ENCODE assay signal across 8 cellular contexts in genomic region chr15:74036271-74037170, GRCh38. TPM values are rescaled to one million over a fixed set of nuclear protein-coding genes. Genes with fewer than 3 reads are reported as not detected.
DNase-seq lines count a peak whose midpoint lies in the region; ATAC-seq and TF ChIP-seq lines count a peak whose summit lies in the region.

No MANE protein-coding gene starts in this region.

- WGBS in spleen, 5 donors, result 83 to 89% (median 85%) methylated on average over 21 of the region's 21 CpGs

- no peak overlapping the region for H3K4me3 Mint-ChIP-seq in Calu3 (ENCODE audit: low read depth, unreplicated experiment)

- H3K4me3 ChIP-seq in WI38 (ENCODE audit: low read depth, low read length) (no peak overlapping the region), spleen (no peak overlapping the region), coronary artery (no peak overlapping the region)

- CTCF ChIA-PET in Calu3 (lab: Charles Lee), result interaction anchor here (0.7 to 2.1 kb wide), 6 partner anchors 12 to 147 kb away, joined by 3 to 90 read pairs (median 6); partner anchors contain the start of gene PML

- TF ChIP-seq CTCF in Calu3 (IDR thresholded peaks at IDR 0.05; ENCODE audit: unreplicated experiment) (peak; percentile 72), WI38 (IDR thresholded peaks at IDR 0.05; ENCODE audit: low read depth, low read length) (peak; percentile 55), spleen (IDR thresholded peaks at IDR 0.05 in 8 of 11, conservative IDR thresholded peaks at IDR 0.05 in 3 of 11) (peak in 8 of 11 experiments; percentile 10 to 48 (median 32)), coronary artery (IDR thresholded peaks at IDR 0.05) (no peak)

- intact Hi-C loops in Calu3 (cut with micrococcal nuclease; ENCODE audit: unreplicated experiment), result loop anchor here (1.0 kb wide), 1 partner anchor 63 kb away; no protein-coding TSS in a partner anchor
- intact Hi-C loops in spleen (cut with DNase I; ENCODE audit: low total_unique reads), result loop anchor here (10.0 kb wide), 1 partner anchor 62 kb away; no protein-coding TSS in a partner anchor

- no peak overlapping the region for H3K27ac Mint-ChIP-seq in Calu3 (ENCODE audit: unreplicated experiment)

- no peaks in the 10 kb centered on the region for H3K9me3 Mint-ChIP-seq in Calu3 (ENCODE audit: low read depth, unreplicated experiment)

- no TSS peak for BruUV-seq in Calu3 (replicated peaks; lab: Mats Ljungman, UMichigan)

- peaks cover 0 to 52% (median 15%) of the 10 kb centered on the region in 6 donors for H3K4me1 ChIP-seq in spleen

- H3K27me3 ChIP-seq in spleen (replicated peaks in 1 of 7), result no peaks in the 10 kb centered on the region

- H3K9me3 ChIP-seq in spleen, result no peaks in the 10 kb centered on the region

- DNase-seq in Calu3 (peak; percentile 62), HT-29 (ENCODE audit: low spot score) (peak; percentile 88), hepatic stellate cell (ENCODE audit: low spot score) (peak; percentile 82), spleen (no peak), coronary artery (ENCODE audit: low spot score) (no peak)
- no peak for DNase-seq in effector CD4-positive, alpha-beta T cell

- H3K36me3 ChIP-seq in spleen, result peaks cover 0 to 98% (median 58%) of the 10 kb centered on the region in 6 donors

- H3K36me3 Mint-ChIP-seq in Calu3 (ENCODE audit: insufficient read depth, unreplicated experiment), result peaks cover 40% of the 10 kb centered on the region

- H3K27ac ChIP-seq in spleen (peak overlapping the region in 1 of 8 donors; percentile 16), coronary artery (peak overlapping the region in 1 of 2 donors; percentile 17)

- no peak for ATAC-seq in HG02642 (IDR thresholded peaks at IDR 0.05; ENCODE audit: poor library complexity, unreplicated experiment)

- no peak for TF ChIP-seq POLR2A in spleen (IDR thresholded peaks at IDR 0.05)

- no peaks in the 10 kb centered on the region for H3K4me1 Mint-ChIP-seq in Calu3 (ENCODE audit: low read depth, unreplicated experiment)

- H3K27me3 Mint-ChIP-seq in Calu3 (ENCODE audit: unreplicated experiment), result no peaks in the 10 kb centered on the region

RNA-seq across cellular contexts. Expression of gene PML, which starts 42.0 kb away (rescaled TPM):
- total RNA-seq in Calu3 (2022) (120 and 153 TPM in 2 replicates), spleen (100 to 1,000 TPM in 2 of 7 donors, 10 to 100 TPM in 5; 79.5 to 127 (median 88.4) TPM)
- 36.9 and 47.2 TPM in 2 replicates for total RNA-seq in HT-29 (2014; rRNA removed; shearing (Covaris generic))
- polyA plus RNA-seq in spleen, result 10 to 100 TPM; 17.5 to 34.6 (median 26.1) TPM

RNA-seq across cellular contexts. Expression of gene STOML1, which starts 44.4 kb away (rescaled TPM):
- 18.3 and 19.7 TPM in 2 replicates for total RNA-seq in Calu3 (2022)
- 13.3 and 23.5 TPM in 2 replicates for total RNA-seq in HT-29 (2014; rRNA removed; shearing (Covaris generic))
- total RNA-seq in spleen, result 10 to 100 TPM in 3 of 7 donors, 1 to 10 TPM in 4; 9.0 to 15.2 (median 9.6) TPM
- 10 to 100 TPM in 2 of 3 donors, 1 to 10 TPM in 1; 8.2 to 12.4 (median 10.4) TPM for polyA plus RNA-seq in spleen

RNA-seq across cellular contexts. Expression of gene GOLGA6A, which starts 45.8 kb away (rescaled TPM):
- not detected in 2 replicates for total RNA-seq in Calu3 (2022)
- not detected in 2 replicates for total RNA-seq in HT-29 (2014; rRNA removed; shearing (Covaris generic))
- under 1 TPM in 2 of 7 donors, not detected in 5; 0.35 to 0.61 TPM for total RNA-seq in spleen
- polyA plus RNA-seq in spleen, result under 1 TPM in 1 of 3 donors, not detected in 2; 0.03 TPM

Comparison
In these comparisons a context has a peak if more than half of its experiments do, and no peak if none do; other contexts are left out.
1. DNase-seq: peak in Calu3 (single experiment), HT-29 (single experiment) and hepatic stellate cell (single experiment); none in spleen (single experiment), effector CD4-positive, alpha-beta T cell (single experiment) and coronary artery (single experiment).